ENCODE assay signal across 8 cellular contexts in genomic region chr6:31441368-31442267, GRCh38. TPM values are rescaled to one million over a fixed set of nuclear protein-coding genes. Genes with fewer than 3 reads are reported as not detected.
DNase-seq lines count a peak whose midpoint lies in the region; ATAC-seq lines count a peak whose summit lies in the region.

No MANE protein-coding gene starts in this region.

- peaks cover 65% of the 10 kb centered on the region for H3K27me3 Mint-ChIP-seq in activated CD4-positive, alpha-beta T cell treated with anti-CD3 and anti-CD28 coated beads, Interleukin-2, amount 10 ng/mL, durations not matched to agents 7 days and 5 days
- peaks cover 57 to 69% of the 10 kb centered on the region in 2 donors for H3K27me3 Mint-ChIP-seq in effector memory CD8-positive, alpha-beta T cell
- peaks cover 21% of the 10 kb centered on the region for H3K27me3 Mint-ChIP-seq in memory B cell

- CTCF ChIA-PET in activated CD4-positive, alpha-beta T cell treated with anti-CD3 and anti-CD28 coated beads, Interleukin-2, amount 10 ng/mL, durations not matched to agents 7 days and 5 days (lab: Charles Lee): interaction anchor here (0.7 to 1.6 kb wide), 12 partner anchors 10 to 304 kb away, joined by 3 to 18 read pairs (median 4); no protein-coding TSS in a partner anchor

- no peak overlapping the region for H3K27ac Mint-ChIP-seq in activated CD4-positive, alpha-beta T cell treated with anti-CD3 and anti-CD28 coated beads, Interleukin-2, amount 10 ng/mL, durations not matched to agents 7 days and 5 days
- H3K27ac Mint-ChIP-seq in effector memory CD8-positive, alpha-beta T cell: no peak overlapping the region
- no peak overlapping the region for H3K27ac Mint-ChIP-seq in memory B cell

- H3K36me3 Mint-ChIP-seq in activated CD4-positive, alpha-beta T cell treated with anti-CD3 and anti-CD28 coated beads, Interleukin-2, amount 10 ng/mL, durations not matched to agents 7 days and 5 days (ENCODE audit: low read depth): peaks cover 2% of the 10 kb centered on the region
- peaks cover 3% of the 10 kb centered on the region for H3K36me3 Mint-ChIP-seq in effector memory CD8-positive, alpha-beta T cell (ENCODE audit: insufficient read depth)
- H3K36me3 Mint-ChIP-seq in memory B cell: peaks cover 7% of the 10 kb centered on the region

- no peak overlapping the region for H3K4me3 Mint-ChIP-seq in activated CD4-positive, alpha-beta T cell treated with anti-CD3 and anti-CD28 coated beads, Interleukin-2, amount 10 ng/mL, durations not matched to agents 7 days and 5 days
- peak overlapping the region in 1 of 2 donors; percentile 17 for H3K4me3 Mint-ChIP-seq in effector memory CD8-positive, alpha-beta T cell
- no peak overlapping the region for H3K4me3 Mint-ChIP-seq in memory B cell

- H3K9me3 Mint-ChIP-seq in activated CD4-positive, alpha-beta T cell treated with anti-CD3 and anti-CD28 coated beads, Interleukin-2, amount 10 ng/mL, durations not matched to agents 7 days and 5 days: peaks cover 11% of the 10 kb centered on the region
- H3K9me3 Mint-ChIP-seq in effector memory CD8-positive, alpha-beta T cell: peaks cover 6 to 7% of the 10 kb centered on the region in 2 donors
- H3K9me3 Mint-ChIP-seq in memory B cell: peaks cover 9% of the 10 kb centered on the region

- peak; percentile 95 for DNase-seq in activated effector memory CD4-positive, alpha-beta T cell treated with anti-CD3 and anti-CD28 coated beads, Interleukin-2, amount 50 U/mL, for 16 hours
- DNase-seq in activated effector memory CD4-positive, alpha-beta T cell treated with Interleukin-2 at 50 U/mL for 16 hours: no peak
- DNase-seq in MV-4-11 (lab: John Stamatoyannopoulos, UW) (peak; percentile 47), memory B cell (ENCODE audit: low spot score in 2 of 2) (peak in 1 of 2 donors; percentile 70), GF-D8 (lab: John Stamatoyannopoulos, UW) (no peak)
- DNase-seq in activated CD4-positive, alpha-beta T cell treated with anti-CD3 and anti-CD28 coated beads, Interleukin-2, amount 10 ng/mL, durations not matched to agents 7 days and 5 days: peak; percentile 80
- DNase-seq in effector memory CD8-positive, alpha-beta T cell: peak; percentile 78 to 85 (median 84)
- DNase-seq in stimulated activated CD8-positive, alpha-beta memory T cell treated with anti-CD3 and anti-CD28 coated beads, Interleukin-2, amount 100 ng/mL, for 48 hours (ENCODE audit: low read depth in 2 of 2): peak; percentile 76 to 80

- POLR2A ChIA-PET in activated CD4-positive, alpha-beta T cell treated with anti-CD3 and anti-CD28 coated beads, Interleukin-2, amount 10 ng/mL, durations not matched to agents 7 days and 5 days (lab: Charles Lee): no interaction called here

- ATAC-seq in effector memory CD8-positive, alpha-beta T cell (replicated peaks): peak; percentile 99
- peak; percentile 90 for ATAC-seq in memory B cell (ENCODE audit: low read depth)

- peaks cover 4% of the 10 kb centered on the region for H3K4me1 Mint-ChIP-seq in activated CD4-positive, alpha-beta T cell treated with anti-CD3 and anti-CD28 coated beads, Interleukin-2, amount 10 ng/mL, durations not matched to agents 7 days and 5 days
- peaks cover 6 to 7% of the 10 kb centered on the region in 2 donors for H3K4me1 Mint-ChIP-seq in effector memory CD8-positive, alpha-beta T cell (ENCODE audit: low read depth in 2 of 2)
- peaks cover 12% of the 10 kb centered on the region for H3K4me1 Mint-ChIP-seq in memory B cell

RNA-seq across cellular contexts. Expression of gene MICA, which starts 38.2 kb away (rescaled TPM):
- 10 to 100 TPM; 10.5 to 10.8 TPM for total RNA-seq in activated CD4-positive, alpha-beta T cell treated with anti-CD3 and anti-CD28 coated beads, Interleukin-2, amount 10 ng/mL, durations not matched to agents 7 days and 5 days

RNA-seq across cellular contexts. Expression of gene MICB, which starts 56.3 kb away (rescaled TPM):
- total RNA-seq in activated CD4-positive, alpha-beta T cell treated with anti-CD3 and anti-CD28 coated beads, Interleukin-2, amount 10 ng/mL, durations not matched to agents 7 days and 5 days: 10 to 100 TPM; 54.2 to 55.7 TPM

Comparison
In these comparisons a context has a peak if more than half of its experiments do, and no peak if none do; other contexts are left out.
1. DNase-seq: peak in activated effector memory CD4-positive, alpha-beta T cell treated with anti-CD3 and anti-CD28 coated beads, Interleukin-2, amount 50 U/mL, for 16 hours (single experiment), MV-4-11 (single experiment), activated CD4-positive, alpha-beta T cell treated with anti-CD3 and anti-CD28 coated beads, Interleukin-2, amount 10 ng/mL, durations not matched to agents 7 days and 5 days (single experiment), effector memory CD8-positive, alpha-beta T cell (3 of 3) and stimulated activated CD8-positive, alpha-beta memory T cell treated with anti-CD3 and anti-CD28 coated beads, Interleukin-2, amount 100 ng/mL, for 48 hours (2 of 2); none in activated effector memory CD4-positive, alpha-beta T cell treated with Interleukin-2 at 50 U/mL for 16 hours (single experiment) and GF-D8 (single experiment).